25 cellular contexts compared by ENCODE assay signal in the genomic region with DNA sequence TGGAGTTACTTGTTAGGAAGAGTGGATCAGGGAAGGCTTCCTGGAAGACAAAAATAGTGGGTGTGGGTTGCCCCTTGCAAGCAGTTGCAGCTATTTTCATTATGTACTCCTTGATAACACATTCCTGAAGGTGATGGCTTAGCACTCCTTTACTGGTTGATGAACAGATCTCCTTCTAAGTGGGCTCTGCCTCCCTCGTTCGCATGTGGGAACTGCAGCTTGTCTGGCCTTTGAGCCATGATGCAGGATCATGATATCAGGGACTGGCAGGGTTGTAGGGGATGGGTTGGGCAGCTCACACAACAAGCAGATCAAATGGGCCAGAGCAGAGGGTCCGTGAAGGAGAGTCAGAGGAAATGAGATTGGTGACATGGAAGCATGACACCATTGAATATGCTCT. TPM values are rescaled to one million over a fixed set of nuclear protein-coding genes. Genes with fewer than 3 reads are reported as not detected.
A peak's percentile ranks its signal among the peaks of the same experiment; 100 is the strongest.
DNase-seq lines count a peak whose midpoint lies in the region; ATAC-seq, FAIRE-seq and TF ChIP-seq lines count a peak whose summit lies in the region.
"Had no signal": no experiment of that assay in that cellular context is flagged by ENCODE, and none has a peak within 500 bp of the region (broad histone marks: within the 10 kb centered on the region; RNA-seq: fewer than 3 reads in every experiment).

No MANE protein-coding gene starts in this region.

- peaks cover 50 to 56% (median 55%) of the 10 kb centered on the region in 3 donors for H3K4me1 Mint-ChIP-seq in T-cell

- H3K36me3 ChIP-seq in ovary = no peaks in the 10 kb centered on the region
- H3K36me3 ChIP-seq: gastrocnemius medialis, left ventricle myocardium inferior, right lobe of liver, transverse colon had no signal

- no peaks in the 10 kb centered on the region for H3K4me1 ChIP-seq in ovary (ENCODE audit: insufficient read depth)
- H3K4me1 ChIP-seq: gastrocnemius medialis, parathyroid adenoma, right lobe of liver, transverse colon had no signal

- H3K9me3 Mint-ChIP-seq in activated naive CD4-positive, alpha-beta T cell treated with anti-CD3 and anti-CD28 coated beads, Interleukin-2, amount 50 U/mL, for 72 hours = no peaks in the 10 kb centered on the region
- no peaks in the 10 kb centered on the region for H3K9me3 Mint-ChIP-seq in T-cell
- H3K9me3 Mint-ChIP-seq: activated naive CD4-positive, alpha-beta T cell treated with anti-CD3 and anti-CD28 coated beads, Interleukin-2, amount 50 U/mL, for 24 hours; nephron had no signal

- TF ChIP-seq POLR2A in ovary (IDR thresholded peaks at IDR 0.05) (no peak), H54 (IDR thresholded peaks at IDR 0.05; ENCODE audit: low read depth, low read length) (no peak)

- H3K27me3 ChIP-seq in ovary = no peaks in the 10 kb centered on the region
- H3K27me3 ChIP-seq: gastrocnemius medialis, right lobe of liver, SJSA1, transverse colon had no signal

- H3K9me3 ChIP-seq in ovary = no peaks in the 10 kb centered on the region
- H3K9me3 ChIP-seq: gastrocnemius medialis, left ventricle myocardium inferior, right lobe of liver, SJSA1, transverse colon had no signal

- H3K27ac Mint-ChIP-seq in activated naive CD4-positive, alpha-beta T cell treated with anti-CD3 and anti-CD28 coated beads, Interleukin-2, amount 50 U/mL, for 72 hours = peak overlapping the region; percentile 34 to 58
- peak overlapping the region; percentile 17 to 90 for H3K27ac Mint-ChIP-seq in T-cell
- H3K27ac Mint-ChIP-seq: nephron had no signal

- H3K27ac ChIP-seq in ovary = no peak overlapping the region
- H3K27ac ChIP-seq: C4-2B, gastrocnemius medialis, left ventricle myocardium inferior, parathyroid adenoma, right lobe of liver, SJSA1, transverse colon had no signal

- no peaks in the 10 kb centered on the region for H3K36me3 Mint-ChIP-seq in activated naive CD4-positive, alpha-beta T cell treated with anti-CD3 and anti-CD28 coated beads, Interleukin-2, amount 50 U/mL, for 72 hours
- H3K36me3 Mint-ChIP-seq in T-cell = peaks cover 17% of the 10 kb centered on the region

- CTCF ChIA-PET in T-cell (lab: Charles Lee) = no interaction called here

- POLR2A ChIA-PET in T-cell (lab: Charles Lee) = no interaction called here

- FAIRE-seq in H54 (lab: Jason Lieb, UNC) = no peak
- FAIRE-seq: GM19239 had no signal

- ATAC-seq in activated naive CD4-positive, alpha-beta T cell treated with anti-CD3 and anti-CD28 coated beads, Interleukin-2, amount 50 U/mL, for 72 hours = no peak
- ATAC-seq in T-cell (replicated peaks in 1 of 4) = no peak
- ATAC-seq: gastrocnemius medialis, right lobe of liver had no signal

- TF ChIP-seq CTCF in choroid plexus epithelial cell (conservative IDR thresholded peaks at IDR 0.05; ENCODE audit: low read depth, low read length) (peak; percentile 9), retinal pigment epithelial cell (conservative IDR thresholded peaks at IDR 0.05; ENCODE audit: low read depth, low read length) (peak; percentile 24), ovary (IDR thresholded peaks at IDR 0.05) (no peak)

- intact Hi-C loops in ovary (cut with DNase I) = no loop called here

- WGBS in ovary, 3 donors = 86 to 92% (median 91%) methylated on average over 3 of the region's 3 CpGs

- no peak for DNase-seq in activated naive CD4-positive, alpha-beta T cell treated with anti-CD3 and anti-CD28 coated beads, Interleukin-2, amount 50 U/mL, for 72 hours (ENCODE audit: low spot score in 2 of 2)
- DNase-seq in activated naive CD4-positive, alpha-beta T cell treated with anti-CD3 and anti-CD28 coated beads, Interleukin-2, amount 50 U/mL, for 16 hours = no peak
- DNase-seq in T-cell = no peak
- no peak for DNase-seq in choroid plexus epithelial cell (ENCODE audit: low read depth)
- DNase-seq in retinal pigment epithelial cell (ENCODE audit: low read depth) = no peak
- DNase-seq in activated CD4-positive, CD25-positive, alpha-beta regulatory T cell (lab: John Stamatoyannopoulos, UW) = no peak
- no peak for DNase-seq in ovary
- DNase-seq in H54 (ENCODE audit: insufficient read length, low spot score) = no peak
- DNase-seq: activated CD4-positive, alpha-beta T cell treated with anti-CD3 and anti-CD28 coated beads, Interleukin-2, amount 50 U/mL, for 1 hour; activated T-cell treated with anti-CD3 and anti-CD28 coated beads for 4 hours; gastrocnemius medialis; hypothalamus; left ventricle myocardium inferior; NCI-H1092 treated with DMSO at 0.1 percent for 48 hours; NCI-H1930; NCI-H526 treated with DMSO at 0.1 percent for 48 hours; right lobe of liver; T-helper 2 cell; transverse colon had no signal

- H3K4me3 ChIP-seq in choroid plexus epithelial cell (ENCODE audit: low read depth, low read length) (no peak overlapping the region), retinal pigment epithelial cell (ENCODE audit: low read length) (no peak overlapping the region), ovary (no peak overlapping the region)
- H3K4me3 ChIP-seq: gastrocnemius medialis, left ventricle myocardium inferior, right lobe of liver, SJSA1, transverse colon had no signal

- H3K4me3 Mint-ChIP-seq in T-cell = peak overlapping the region in 1 of 3 donors; percentile 67
- H3K4me3 Mint-ChIP-seq: nephron had no signal

- no peaks in the 10 kb centered on the region for H3K27me3 Mint-ChIP-seq in T-cell
- H3K27me3 Mint-ChIP-seq: activated naive CD4-positive, alpha-beta T cell treated with anti-CD3 and anti-CD28 coated beads, Interleukin-2, amount 50 U/mL, for 24 hours had no signal

- no peak for TF ChIP-seq EP300 in ovary (IDR thresholded peaks at IDR 0.05)

RNA-seq across cellular contexts. Expression of a gene that starts 28.8 kb away (rescaled TPM):
- under 1 TPM in 1 of 2 donors, not detected in 1; 0.51 TPM for total RNA-seq in activated naive CD4-positive, alpha-beta T cell treated with anti-CD3 and anti-CD28 coated beads, Interleukin-2, amount 50 U/mL, for 72 hours
- under 1 TPM in 3 of 5 donors, not detected in 2; 0.07 to 0.77 (median 0.18) TPM for total RNA-seq in T-cell
- 10 to 100 TPM in 1 of 7 donors, 1 to 10 TPM in 5, under 1 TPM in 1; 0.72 to 16.7 (median 4.6) TPM for total RNA-seq in ovary
- polyA plus RNA-seq in ovary = 1 to 10 TPM; 2.0 to 5.3 TPM

Comparison
In these comparisons a context has a peak if more than half of its experiments do, and no peak if none do; other contexts are left out.
1. CTCF ChIP-seq: peak in choroid plexus epithelial cell (single experiment) and retinal pigment epithelial cell (single experiment); none in ovary (0 of 3).